Comparison of ENCODE assay signal across 1 cellular context in genomic region chr3:16174389-16174788, GRCh38.
TF ChIP-seq lines count a peak whose summit lies in the region.

GALNT15 (plus strand) TSS chr3:16174680; CDS start chr3:16175152, 472 bp downstream.

TF ChIP-seq in SK-N-SH, 30 proteins besides CTCF, POLR2A, EP300 and RAD21 (continued from another document):
- TF ChIP-seq ZBTB33 (IDR thresholded peaks at IDR 0.05; ENCODE audit: borderline replicate concordance, low read depth) (no peak), TCF12 (IDR thresholded peaks at IDR 0.05) (peak; percentile 80), GABPA (IDR thresholded peaks at IDR 0.05; ENCODE audit: low read depth) (no peak), SMC3 (IDR thresholded peaks at IDR 0.05; ENCODE audit: low read depth, low read length) (peak; percentile 12; the same call in 1 of the 2 replicates), JUND (IDR thresholded peaks at IDR 0.05) (no peak), GATA2 (CRISPR knock-in tag; IDR thresholded peaks at IDR 0.05) (no peak), FOXJ3 (CRISPR knock-in tag; IDR thresholded peaks at IDR 0.05) (0 out of 2 replicates have a peak, but pooled peaks have one; percentile 22), SIN3A (IDR thresholded peaks at IDR 0.05; ENCODE audit: borderline replicate concordance, low read depth, low read length) (no peak), REST (IDR thresholded peaks at IDR 0.05; ENCODE audit: low read depth, low read length) (0 out of 2 replicates have a peak, but pooled peaks have one; percentile 34), CHD2 (IDR thresholded peaks at IDR 0.05; ENCODE audit: low read length, partially characterized antibody) (peak; percentile 68), FOXM1 (IDR thresholded peaks at IDR 0.05; ENCODE audit: low read depth) (no peak), NRF1 (IDR thresholded peaks at IDR 0.05; ENCODE audit: low read depth, low read length) (no peak)
